In the genomic region with DNA sequence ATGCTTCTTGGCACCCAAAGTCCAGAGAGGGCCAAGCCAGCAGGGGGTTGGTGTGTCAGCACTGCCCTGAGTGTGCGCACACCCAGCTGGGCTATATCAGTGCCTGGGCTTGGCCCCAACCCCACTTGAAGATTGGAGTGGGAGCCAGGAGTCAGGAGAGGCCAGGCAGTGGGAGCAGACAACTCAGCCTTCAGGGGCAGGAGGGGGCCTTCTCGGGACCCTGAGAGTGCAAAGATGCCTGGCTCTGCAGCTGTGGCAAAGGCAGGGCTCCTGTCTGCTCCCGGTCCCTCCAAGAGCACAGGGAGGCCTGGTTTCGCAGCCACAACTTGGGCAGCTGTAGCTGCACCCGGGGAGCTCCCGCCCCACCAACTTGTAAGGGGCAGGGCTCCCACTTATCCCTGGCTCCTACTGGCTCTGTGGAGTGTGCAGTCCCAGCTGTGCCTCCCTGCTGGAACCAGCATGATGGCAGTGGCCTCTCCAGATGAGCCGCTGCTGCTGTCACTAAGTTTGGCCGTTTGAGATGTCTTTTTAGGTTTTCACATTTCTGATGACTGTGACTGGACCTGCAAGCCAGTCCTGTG, we compare ENCODE assay signal across 24 cellular contexts.
DNase-seq lines count a peak whose midpoint lies in the region; ATAC-seq and TF ChIP-seq lines count a peak whose summit lies in the region.
"Had no signal": no experiment of that assay in that cellular context is flagged by ENCODE, and none has a peak within 500 bp of the region (broad histone marks: within the 10 kb centered on the region; RNA-seq: fewer than 3 reads in every experiment).

No MANE protein-coding gene starts in this region.

- intact Hi-C loops in sciatic nerve (cut with DNase I), result no loop called here

- peaks cover 2% of the 10 kb centered on the region for H3K27me3 Mint-ChIP-seq in endodermal cell (ENCODE audit: insufficient read depth)
- H3K27me3 Mint-ChIP-seq: activated naive CD8-positive, alpha-beta T cell; B cell had no signal

- H3K4me3 Mint-ChIP-seq in endodermal cell, result no peak overlapping the region
- H3K4me3 Mint-ChIP-seq: activated naive CD8-positive, alpha-beta T cell; B cell; naive thymus-derived CD8-positive, alpha-beta T cell had no signal

- DNase-seq in D341Med (ENCODE audit: low spot score) (peak; percentile 4), endodermal cell (peak; percentile 29), iPS-NIHi7 (ENCODE audit: extremely low spot score) (peak; percentile 1), sciatic nerve (ENCODE audit: low spot score) (no peak), NCI-H187 (lab: John Stamatoyannopoulos, UW) (no peak), NCI-H1436 (lab: John Stamatoyannopoulos, UW) (no peak), SW 1271 (lab: John Stamatoyannopoulos, UW) (no peak)
- DNase-seq in effector memory CD4-positive, alpha-beta T cell, result no peak
- DNase-seq: aorta; COR-L47; DMS79; Kasumi-1; NCI-H1048; NCI-H1930; NCI-H226; NCI-H82; stimulated activated CD4-positive, alpha-beta T cell treated with anti-CD3 and anti-CD28 coated beads, Interleukin-15, amount 100 ng/mL, for 24 hours; stimulated activated naive CD8-positive, alpha-beta T cell treated with anti-CD3 and anti-CD28 coated beads, Interleukin-15, Interleukin-2, amounts not matched to agents 100 U/mL and 50 U/mL, for 24 hours; T1000; transverse colon had no signal

- H3K36me3 Mint-ChIP-seq in endodermal cell (ENCODE audit: low read depth), result peaks cover 11% of the 10 kb centered on the region

- H3K36me3 ChIP-seq in endodermal cell (ENCODE audit: control insufficient read depth, insufficient read depth, low read length), result no peaks in the 10 kb centered on the region
- no peaks in the 10 kb centered on the region for H3K36me3 ChIP-seq in effector memory CD4-positive, alpha-beta T cell (ENCODE audit: control insufficient read depth, insufficient read depth, low read length)
- H3K36me3 ChIP-seq: cardiac muscle cell, transverse colon had no signal

- H3K27ac Mint-ChIP-seq in endodermal cell, result no peak overlapping the region
- H3K27ac Mint-ChIP-seq: activated naive CD8-positive, alpha-beta T cell; B cell; naive thymus-derived CD8-positive, alpha-beta T cell had no signal

- H3K27ac ChIP-seq in endodermal cell (ENCODE audit: low read depth, low read length), result no peak overlapping the region
- no peak overlapping the region for H3K27ac ChIP-seq in effector memory CD4-positive, alpha-beta T cell (ENCODE audit: insufficient read depth, low read length, poor library complexity, severe bottlenecking)
- H3K27ac ChIP-seq: cardiac muscle cell, transverse colon had no signal

- no peaks in the 10 kb centered on the region for H3K4me1 ChIP-seq in endodermal cell (ENCODE audit: control insufficient read depth, insufficient read depth, low read length)
- no peaks in the 10 kb centered on the region for H3K4me1 ChIP-seq in effector memory CD4-positive, alpha-beta T cell (ENCODE audit: control insufficient read depth, insufficient read depth, low read length, poor library complexity, severe bottlenecking)
- H3K4me1 ChIP-seq: transverse colon had no signal

- peak; percentile 26 for ATAC-seq in sciatic nerve
- ATAC-seq: naive thymus-derived CD8-positive, alpha-beta T cell; stimulated activated naive CD8-positive, alpha-beta T cell treated with anti-CD3 and anti-CD28 coated beads, Interleukin-15, Interleukin-2, amounts not matched to agents 100 U/mL and 50 U/mL, for 24 hours had no signal

- H3K9me3 ChIP-seq in endodermal cell (ENCODE audit: control insufficient read depth, low read length), result peaks cover 30% of the 10 kb centered on the region
- H3K9me3 ChIP-seq in effector memory CD4-positive, alpha-beta T cell (ENCODE audit: control insufficient read depth, low read length), result peaks cover 3% of the 10 kb centered on the region

- no peak overlapping the region for H3K4me3 ChIP-seq in endodermal cell (ENCODE audit: low read length)
- H3K4me3 ChIP-seq in effector memory CD4-positive, alpha-beta T cell (ENCODE audit: insufficient read depth, low read depth, low read length, poor library complexity, severe bottlenecking), result no peak overlapping the region
- H3K4me3 ChIP-seq: cardiac muscle cell, transverse colon had no signal

- peaks cover 16% of the 10 kb centered on the region for H3K4me1 Mint-ChIP-seq in endodermal cell
- H3K4me1 Mint-ChIP-seq: B cell had no signal

- peaks cover 37% of the 10 kb centered on the region for H3K9me3 Mint-ChIP-seq in endodermal cell

- H3K27me3 ChIP-seq in endodermal cell (ENCODE audit: control insufficient read depth, insufficient read depth, low read length, poor library complexity, severe bottlenecking), result no peaks in the 10 kb centered on the region
- H3K27me3 ChIP-seq in effector memory CD4-positive, alpha-beta T cell (replicated peaks; ENCODE audit: control insufficient read depth, insufficient read depth, low read length, poor library complexity, severe bottlenecking), result no peaks in the 10 kb centered on the region
- H3K27me3 ChIP-seq: cardiac muscle cell, transverse colon had no signal

- 82 to 92% methylated on average over 3 to 8 of the region's 8 CpGs for WGBS in endodermal cell (ENCODE audit: insufficient coverage in 1 of 2, insufficient read length in 1 of 2), 2 experiments

- no peak for TF ChIP-seq CTCF in endodermal cell (conservative IDR thresholded peaks at IDR 0.05)

- no peak overlapping the region for H3K9ac ChIP-seq in endodermal cell (ENCODE audit: extremely low read depth, low read length, poor library complexity, severe bottlenecking)

Comparison
In these comparisons a context has a peak if more than half of its experiments do, and no peak if none do; other contexts are left out.
1. DNase-seq: peak in D341Med (single experiment), endodermal cell (single experiment) and iPS-NIHi7 (single experiment); none in sciatic nerve (single experiment), effector memory CD4-positive, alpha-beta T cell (0 of 3), NCI-H187 (0 of 2), NCI-H1436 (single experiment) and SW 1271 (0 of 2).